Comparison of ENCODE assay signal across 8 cellular contexts in the genomic region with DNA sequence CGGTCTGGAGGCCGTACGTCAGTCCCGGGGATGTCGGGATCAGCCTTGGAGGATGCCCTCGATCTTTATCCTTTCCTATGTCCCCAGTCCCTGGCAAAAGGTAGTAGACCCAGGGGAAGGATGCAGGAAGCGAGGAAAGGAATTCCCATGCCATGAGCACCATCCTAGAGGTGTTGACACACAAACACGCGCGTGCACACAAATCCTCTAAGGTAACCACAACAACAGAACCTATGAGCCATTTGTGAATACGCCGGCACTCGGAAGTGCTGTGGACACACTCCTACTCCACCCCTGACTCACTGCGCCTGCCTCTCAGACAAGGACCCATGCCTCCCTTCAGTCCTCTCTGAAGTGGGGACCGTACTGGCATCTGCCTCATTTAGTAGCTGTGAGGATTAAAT. TPM values are rescaled to one million over a fixed set of nuclear protein-coding genes. Genes with fewer than 3 reads are reported as not detected.
DNase-seq lines count a peak whose midpoint lies in the region; ATAC-seq and TF ChIP-seq lines count a peak whose summit lies in the region.

No MANE protein-coding gene starts in this region.

- peak overlapping the region; percentile 46 for H3K4me3 ChIP-seq in GM12864 (ENCODE audit: low read depth, low read length)
- H3K4me3 ChIP-seq in MG63 = peak overlapping the region; percentile 65
- H3K4me3 ChIP-seq in left ventricle myocardium inferior = peak overlapping the region; percentile 82
- H3K4me3 ChIP-seq in skeletal muscle cell (ENCODE audit: low read depth, low read length) = peak overlapping the region; percentile 54

- H3K27me3 ChIP-seq in MG63 = no peaks in the 10 kb centered on the region
- H3K27me3 ChIP-seq in left ventricle myocardium inferior (ENCODE audit: low read depth) = no peaks in the 10 kb centered on the region

- peak overlapping the region; percentile 82 for H3K27ac Mint-ChIP-seq in activated T-helper 17 cell treated with anti-CD3 and anti-CD28 coated beads, Interleukin-2, amount 50 U/mL, for 72 hours

- intact Hi-C loops in left ventricle myocardium inferior (cut with micrococcal nuclease) = no loop called here

- no peaks in the 10 kb centered on the region for H3K36me3 Mint-ChIP-seq in activated T-helper 17 cell treated with anti-CD3 and anti-CD28 coated beads, Interleukin-2, amount 50 U/mL, for 72 hours (ENCODE audit: low read depth)

- TF ChIP-seq CTCF in GM12864 (IDR thresholded peaks at IDR 0.05; ENCODE audit: low read depth, low read length, missing control alignments) (no peak), left ventricle myocardium inferior (IDR thresholded peaks at IDR 0.05; ENCODE audit: borderline replicate concordance) (no peak)

- H3K9me3 Mint-ChIP-seq in activated T-helper 17 cell treated with anti-CD3 and anti-CD28 coated beads, Interleukin-2, amount 50 U/mL, for 72 hours = no peaks in the 10 kb centered on the region

- DNase-seq in GM12864 (ENCODE audit: low read depth) (no peak), MG63 (no peak), left ventricle myocardium inferior (no peak), skeletal muscle cell (ENCODE audit: low read depth) (no peak)
- no peak for DNase-seq in activated CD4-positive, CD25-positive, alpha-beta regulatory T cell treated with anti-CD3 and anti-CD28 coated beads, Interleukin-2, amount 50 U/mL, for 72 hours

- H3K4me1 ChIP-seq in left ventricle myocardium inferior = peaks cover 51% of the 10 kb centered on the region

- peak; percentile 90 for ATAC-seq in activated T-helper 17 cell treated with anti-CD3 and anti-CD28 coated beads, Interleukin-2, amount 50 U/mL, for 72 hours (replicated peaks)
- no peak for ATAC-seq in GM19397 (IDR thresholded peaks at IDR 0.05; ENCODE audit: unreplicated experiment)
- ATAC-seq in HG03442 (IDR thresholded peaks at IDR 0.05; ENCODE audit: unreplicated experiment) = no peak

- H3K4me1 Mint-ChIP-seq in activated T-helper 17 cell treated with anti-CD3 and anti-CD28 coated beads, Interleukin-2, amount 50 U/mL, for 72 hours = peaks cover 5% of the 10 kb centered on the region

- peaks cover 23% of the 10 kb centered on the region for H3K27me3 Mint-ChIP-seq in activated T-helper 17 cell treated with anti-CD3 and anti-CD28 coated beads, Interleukin-2, amount 50 U/mL, for 72 hours

- H3K9me3 ChIP-seq in MG63 (no peaks in the 10 kb centered on the region), left ventricle myocardium inferior (replicated peaks) (no peaks in the 10 kb centered on the region)

- H3K27ac ChIP-seq in left ventricle myocardium inferior (replicated peaks) = peak overlapping the region; percentile 96

- H3K36me3 ChIP-seq in MG63 (no peaks in the 10 kb centered on the region), left ventricle myocardium inferior (no peaks in the 10 kb centered on the region)

- H3K4me3 Mint-ChIP-seq in activated T-helper 17 cell treated with anti-CD3 and anti-CD28 coated beads, Interleukin-2, amount 50 U/mL, for 72 hours = peak overlapping the region; percentile 77

RNA-seq across cellular contexts. Expression of a gene that starts 11.3 kb away (rescaled TPM):
- 0.59 TPM in 1 of 2 replicates, not detected in the other for total RNA-seq in MG63 (2014; rRNA removed; shearing (Covaris generic); ENCODE audit: low replicate concordance)
- total RNA-seq in activated T-helper 17 cell treated with anti-CD3 and anti-CD28 coated beads, Interleukin-2, amount 50 U/mL, for 72 hours = not detected
- 73.5 TPM for total RNA-seq in left ventricle myocardium inferior

Comparison
In these comparisons a context has a peak if more than half of its experiments do, and no peak if none do; other contexts are left out.
1. RNA of a gene that starts 11.3 kb away (total RNA-seq): 73.5 TPM in left ventricle myocardium inferior (single experiment); 0.59 TPM in MG63 and not detected in activated T-helper 17 cell treated with anti-CD3 and anti-CD28 coated beads, Interleukin-2, amount 50 U/mL, for 72 hours; every median in the first group is over 10 times any median in the second.
2. Peak in every context shown above with its lines, with median percentiles within 50 percentile points of each other: H3K4me3 ChIP-seq.